Comparison of ENCODE assay signal across 13 cellular contexts in the genomic region with DNA sequence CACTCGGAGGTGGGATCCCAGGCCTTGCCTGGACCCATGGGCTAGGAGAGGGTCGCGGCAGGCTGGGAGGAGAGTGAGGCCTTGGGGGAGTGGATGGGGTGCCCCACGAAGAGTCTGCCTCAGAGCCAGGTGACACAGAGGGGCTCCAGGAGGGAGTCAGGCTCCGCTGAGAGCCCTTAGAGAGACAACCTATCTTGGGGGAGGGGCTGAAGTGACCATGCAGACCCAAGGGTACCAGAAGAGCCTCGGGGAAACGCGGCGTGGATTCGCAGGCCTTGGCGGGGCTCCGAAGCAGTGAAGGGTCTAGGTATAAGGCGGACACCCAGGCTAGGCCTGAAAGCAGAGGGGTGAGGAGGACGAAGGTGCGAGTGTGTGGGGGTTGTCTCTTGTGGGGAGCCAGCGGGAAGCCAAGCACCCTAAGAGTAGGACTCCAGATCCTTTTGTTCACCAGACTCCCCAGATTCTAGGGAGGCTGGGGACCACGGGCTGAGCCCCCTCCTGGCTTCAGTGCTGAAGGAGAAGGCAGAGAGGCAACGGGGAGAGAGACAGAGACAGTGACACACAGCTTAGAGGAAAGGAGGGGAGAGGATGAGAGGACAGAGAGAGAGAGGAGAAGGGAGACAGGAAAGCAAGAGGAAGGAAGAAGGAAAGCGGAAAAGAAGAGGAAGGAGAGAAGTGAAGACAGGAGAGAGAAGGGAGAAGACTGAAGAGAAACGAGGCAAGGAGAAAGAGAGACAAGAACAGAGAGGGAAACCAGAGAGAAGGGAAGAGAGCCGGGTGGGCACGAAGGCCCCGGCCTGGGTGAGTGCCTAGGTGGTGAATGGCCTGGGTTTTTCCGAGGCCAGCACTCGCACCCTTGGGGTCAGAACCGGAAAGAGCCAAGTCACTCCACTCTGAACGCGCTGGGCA. TPM values are rescaled to one million over a fixed set of nuclear protein-coding genes. Genes with fewer than 3 reads are reported as not detected.
A peak's percentile ranks its signal among the peaks of the same experiment; 100 is the strongest.
DNase-seq lines count a peak whose midpoint lies in the region; ATAC-seq and TF ChIP-seq lines count a peak whose summit lies in the region.
"Had no signal": no experiment of that assay in that cellular context is flagged by ENCODE, and none has a peak within 500 bp of the region (broad histone marks: within the 10 kb centered on the region; RNA-seq: fewer than 3 reads in every experiment).

No MANE protein-coding gene starts in this region.

- H3K4me3 ChIP-seq in Panc1 (ENCODE audit: low read depth in 2 of 2, low read length in 2 of 2) (peak overlapping the region; percentile 41 to 43), esophagus muscularis mucosa (peak overlapping the region in 3 of 4 donors; percentile 37 to 49 (median 43)), rectal smooth muscle tissue (ENCODE audit: low read length) (peak overlapping the region; percentile 63)

- DNase-seq in DMS79 treated with DMSO at 0.1 percent for 48 hours (lab: John Stamatoyannopoulos, UW) (peak; percentile 40), DMS79 (lab: John Stamatoyannopoulos, UW) (no peak), Panc1 (ENCODE audit: low read depth, low spot score) (no peak), esophagus muscularis mucosa (ENCODE audit: extremely low spot score) (no peak)
- DNase-seq: activated effector memory CD4-positive, alpha-beta T cell treated with Interleukin-2 at 50 U/mL for 16 hours; NCI-H187 treated with DMSO at 0.1 percent for 48 hours had no signal

- WGBS in esophagus muscularis mucosa = 8% methylated on average over 25 of the region's 28 CpGs

- TF ChIP-seq CTCF in Panc1 (IDR thresholded peaks at IDR 0.05) (no peak), esophagus muscularis mucosa (IDR thresholded peaks at IDR 0.05) (no peak)

- POLR2A ChIA-PET in Panc1 (lab: Charles Lee) = interaction anchor here (0.6 kb wide), 1 partner anchor 531 kb away, joined by 4 read pairs; no protein-coding TSS in a partner anchor

- CTCF ChIA-PET in Panc1 (lab: Charles Lee) = interaction anchor here (0.7 to 0.8 kb wide), 2 partner anchors 33 to 546 kb away, joined by 3 read pairs; no protein-coding TSS in a partner anchor

- no peak for TF ChIP-seq POLR2A in esophagus muscularis mucosa (IDR thresholded peaks at IDR 0.05; ENCODE audit: low read depth)

- no peaks in the 10 kb centered on the region for H3K9me3 ChIP-seq in Panc1 (ENCODE audit: control insufficient read depth, insufficient read depth, low read depth, low read length)
- H3K9me3 ChIP-seq in esophagus muscularis mucosa = no peaks in the 10 kb centered on the region
- H3K9me3 ChIP-seq: left lung had no signal

- H3K27me3 ChIP-seq in Panc1 (ENCODE audit: control insufficient read depth, insufficient read depth, low read length) (0 out of 2 replicates have a peak, but pooled peaks cover 3% of the 10 kb centered on the region), esophagus muscularis mucosa (peaks cover 12 to 99% (median 90%) of the 10 kb centered on the region in 4 donors), rectal smooth muscle tissue (ENCODE audit: control insufficient read depth, insufficient read depth, low read length) (peaks cover 42% of the 10 kb centered on the region)

- in situ Hi-C loops in Panc1 (cut with HindIII; ENCODE audit: low pct_unique_long_range_greater_than_20kb, low sequenced_read_pairs) = no loop called here

- intact Hi-C loops in Panc1 (cut with micrococcal nuclease; ENCODE audit: unreplicated experiment) = no loop called here
- intact Hi-C loops in esophagus muscularis mucosa (cut with DNase I) = no loop called here

- BruUV-seq in Panc1 (replicated peaks; lab: Mats Ljungman, UMichigan) = no TSS peak

- ATAC-seq in Panc1 (peak; percentile 34; the same call in 1 of the 2 replicates), GM19463 (IDR thresholded peaks at IDR 0.05; ENCODE audit: unreplicated experiment) (no peak), GM21447 (IDR thresholded peaks at IDR 0.05; ENCODE audit: unreplicated experiment) (no peak), HG02981 (IDR thresholded peaks at IDR 0.05; ENCODE audit: unreplicated experiment) (no peak)

- H3K9ac ChIP-seq in rectal smooth muscle tissue (ENCODE audit: low read length) = no peak overlapping the region

- H3K4me1 ChIP-seq in Panc1 (ENCODE audit: control insufficient read depth, insufficient read depth, low read length) (peaks cover 5% of the 10 kb centered on the region), esophagus muscularis mucosa (peaks cover 26 to 54% (median 50%) of the 10 kb centered on the region in 4 donors), rectal smooth muscle tissue (ENCODE audit: control insufficient read depth, insufficient read depth, low read length) (no peaks in the 10 kb centered on the region)

- no peak for TF ChIP-seq EP300 in esophagus muscularis mucosa (IDR thresholded peaks at IDR 0.05)

- H3K36me3 ChIP-seq in Panc1 (ENCODE audit: control insufficient read depth, insufficient read depth, low read length) = no peaks in the 10 kb centered on the region
- no peaks in the 10 kb centered on the region for H3K36me3 ChIP-seq in esophagus muscularis mucosa
- H3K36me3 ChIP-seq in rectal smooth muscle tissue (ENCODE audit: control insufficient read depth, insufficient read depth, low read length) = no peaks in the 10 kb centered on the region
- H3K36me3 ChIP-seq: left lung had no signal

- no peak overlapping the region for H3K27ac ChIP-seq in Panc1 (ENCODE audit: low read length)
- H3K27ac ChIP-seq in esophagus muscularis mucosa (replicated peaks in 1 of 4) = no peak overlapping the region
- H3K27ac ChIP-seq in rectal smooth muscle tissue (ENCODE audit: low read depth, low read length) = peak overlapping the region; percentile 48
- H3K27ac ChIP-seq: 22Rv1, left lung had no signal

RNA-seq across cellular contexts. Expression of a gene that starts 1.1 kb away (rescaled TPM):
- total RNA-seq in Panc1 (2021; ENCODE audit: unreplicated experiment) = 0.49 TPM
- polyA plus RNA-seq in Panc1 (2012; ENCODE audit: insufficient read length) = 0.35 TPM
- not detected for total RNA-seq in esophagus muscularis mucosa
- total RNA-seq: left lung, subcutaneous adipose tissue had no signal

RNA-seq across cellular contexts. Expression of a gene that starts 6.4 kb away (rescaled TPM):
- total RNA-seq in Panc1 (2021; ENCODE audit: unreplicated experiment) = 0.13 TPM
- polyA plus RNA-seq in Panc1 (2012; ENCODE audit: insufficient read length) = not detected
- total RNA-seq in esophagus muscularis mucosa = not detected
- total RNA-seq: left lung, subcutaneous adipose tissue had no signal

RNA-seq across cellular contexts. Expression of a gene that starts 10.6 kb away (rescaled TPM):
- not detected for total RNA-seq in Panc1 (2021; ENCODE audit: unreplicated experiment)
- 0.46 TPM for polyA plus RNA-seq in Panc1 (2012; ENCODE audit: insufficient read length)
- total RNA-seq in esophagus muscularis mucosa = under 1 TPM in 2 of 4 donors, not detected in 2; 0.42 to 0.50 TPM

RNA-seq across cellular contexts. Expression of a gene that starts 13.5 kb away (rescaled TPM):
- total RNA-seq in Panc1 (2021; ENCODE audit: unreplicated experiment) (not detected), esophagus muscularis mucosa (not detected)
- polyA plus RNA-seq in Panc1 (2012; ENCODE audit: insufficient read length) = not detected
- total RNA-seq: left lung had no signal

RNA-seq across cellular contexts. Expression of a gene that starts 16.5 kb away (rescaled TPM):
- total RNA-seq in Panc1 (2021; ENCODE audit: unreplicated experiment) = 0.15 TPM
- polyA plus RNA-seq in Panc1 (2012; ENCODE audit: insufficient read length) = 0.19 TPM
- 1 to 10 TPM in 1 of 4 donors, under 1 TPM in 3; 0.83 to 2.2 (median 0.99) TPM for total RNA-seq in esophagus muscularis mucosa
